27 cellular contexts compared by ENCODE assay signal in the genomic region with DNA sequence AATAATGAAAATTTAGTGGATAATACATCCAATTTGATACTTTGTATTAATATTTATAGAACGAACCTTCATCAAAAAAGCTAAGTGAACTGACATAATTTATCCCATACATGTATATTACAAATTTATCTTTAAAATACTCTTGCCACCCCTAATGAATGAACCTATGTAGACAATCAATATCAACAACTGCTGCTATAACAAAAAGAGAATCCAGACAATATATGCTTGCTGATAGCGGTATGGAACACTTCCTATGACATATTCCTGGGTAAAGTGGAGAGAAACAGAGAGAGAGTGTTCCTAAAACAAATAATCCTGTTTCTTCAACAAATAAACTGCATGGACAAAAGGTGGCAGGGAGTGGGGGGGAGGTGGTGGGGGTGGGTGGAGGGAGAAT.
"Had no signal": no experiment of that assay in that cellular context is flagged by ENCODE, and none has a peak within 500 bp of the region (broad histone marks: within the 10 kb centered on the region; RNA-seq: fewer than 3 reads in every experiment).

No MANE protein-coding gene starts in this region.

- H3K4me3 ChIP-seq: stomach, suprapubic skin, testis, thoracic aorta, thyroid gland, tibial artery, tibial nerve, transverse colon, upper lobe of left lung, upper lobe of right lung, uterus, vagina had no signal

- ATAC-seq: stimulated activated memory B cell treated with anti-CD40 and anti-IgM and Interleukin-4, amounts not matched to agents 10 μg/mL and 1 μg/mL and 100 μg/mL, for 72 hours; stimulated activated naive B cell treated with anti-CD40 and anti-IgM and Interleukin-4, amounts not matched to agents 10 μg/mL and 1 μg/mL and 100 μg/mL, for 72 hours; stimulated activated naive CD8-positive, alpha-beta T cell treated with anti-CD3 and anti-CD28 coated beads, Interleukin-15, amount 100 ng/mL, for 72 hours; stimulated activated naive CD8-positive, alpha-beta T cell treated with anti-CD3 and anti-CD28 coated beads, Interleukin-15, Interleukin-2, amounts not matched to agents 100 U/mL and 50 U/mL, for 24 hours; upper lobe of right lung had no signal

- H3K36me3 ChIP-seq: thyroid gland, uterus had no signal

- H3K4me1 ChIP-seq: stomach, suprapubic skin, testis, transverse colon, uterus, vagina had no signal

- H3K27ac ChIP-seq: stomach, suprapubic skin, testis, thoracic aorta, thyroid gland, tibial artery, tibial nerve, transverse colon, upper lobe of left lung, upper lobe of right lung, uterus, vagina had no signal

- H3K9me3 ChIP-seq: stomach, suprapubic skin, testis, thoracic aorta, thyroid gland, tibial artery, tibial nerve, transverse colon, upper lobe of left lung, upper lobe of right lung, uterus, vagina had no signal

- H3K27ac Mint-ChIP-seq: stimulated activated memory B cell treated with anti-CD40 and anti-IgM and Interleukin-4, amounts not matched to agents 10 μg/mL and 1 μg/mL and 100 μg/mL, for 72 hours; stimulated activated naive B cell treated with anti-CD40 and anti-IgM and Interleukin-4, amounts not matched to agents 10 μg/mL and 1 μg/mL and 100 μg/mL, for 72 hours; stimulated activated naive CD8-positive, alpha-beta T cell treated with anti-CD3 and anti-CD28 coated beads, Interleukin-15, amount 100 ng/mL, for 72 hours; stimulated activated naive CD8-positive, alpha-beta T cell treated with anti-CD3 and anti-CD28 coated beads, Interleukin-15, Interleukin-2, amounts not matched to agents 100 ng/mL and 50 ng/mL, for 24 hours; type B pancreatic cell had no signal

- H3K4me1 Mint-ChIP-seq: stimulated activated memory B cell treated with anti-CD40 and anti-IgM and Interleukin-4, amounts not matched to agents 10 μg/mL and 1 μg/mL and 100 μg/mL, for 72 hours; stimulated activated naive B cell treated with anti-CD40 and anti-IgM and Interleukin-4, amounts not matched to agents 10 μg/mL and 1 μg/mL and 100 μg/mL, for 72 hours; stimulated activated naive CD8-positive, alpha-beta T cell treated with anti-CD3 and anti-CD28 coated beads, Interleukin-15, amount 100 ng/mL, for 72 hours had no signal

- H3K4me3 Mint-ChIP-seq: stimulated activated memory B cell treated with anti-CD40 and anti-IgM and Interleukin-4, amounts not matched to agents 10 μg/mL and 1 μg/mL and 100 μg/mL, for 72 hours; stimulated activated naive B cell treated with anti-CD40 and anti-IgM and Interleukin-4, amounts not matched to agents 10 μg/mL and 1 μg/mL and 100 μg/mL, for 72 hours; stimulated activated naive CD8-positive, alpha-beta T cell treated with anti-CD3 and anti-CD28 coated beads, Interleukin-15, amount 100 ng/mL, for 72 hours; stimulated activated naive CD8-positive, alpha-beta T cell treated with anti-CD3 and anti-CD28 coated beads, Interleukin-15, Interleukin-2, amounts not matched to agents 100 ng/mL and 50 ng/mL, for 24 hours; type B pancreatic cell had no signal

- DNase-seq: stimulated activated CD4-positive, alpha-beta T cell treated with anti-CD3 and anti-CD28 coated beads, Interleukin-2, amount 100 ng/mL, for 48 hours; stimulated activated CD4-positive, alpha-beta T cell treated with anti-CD3 and anti-CD28 coated beads, Interleukin-4, amount 100 ng/mL, for 1 hour; stimulated activated CD4-positive, alpha-beta T cell treated with anti-CD3 and anti-CD28 coated beads, Interleukin-4, amount 100 ng/mL, for 24 hours; stimulated activated CD4-positive, alpha-beta T cell treated with anti-CD3 and anti-CD28 coated beads, Interleukin-4, amount 100 ng/mL, for 4 hours; stimulated activated CD8-positive, alpha-beta memory T cell treated with anti-CD3 and anti-CD28 coated beads, Interleukin-4, amount 100 ng/mL, for 48 hours; stimulated activated naive B cell treated with anti-CD40 and anti-IgM and Interleukin-4, amounts not matched to agents 10 μg/mL and 1 μg/mL and 100 μg/mL, for 72 hours; stimulated activated naive CD4-positive, alpha-beta T cell; stimulated activated naive CD4-positive, alpha-beta T cell treated with Interleukin-2 at 50 U/mL for 16 hours; stimulated activated naive CD8-positive, alpha-beta T cell treated with anti-CD3 and anti-CD28 coated beads, Interleukin-15, amount 100 ng/mL, for 72 hours; stimulated activated naive CD8-positive, alpha-beta T cell treated with anti-CD3 and anti-CD28 coated beads, Interleukin-15, Interleukin-2, amounts not matched to agents 100 U/mL and 50 U/mL, for 24 hours; stomach; substantia nigra; testis; thyroid gland; tibial artery; transverse colon; upper lobe of left lung; upper lobe of right lung; uterus had no signal

- H3K9me3 Mint-ChIP-seq: stimulated activated naive CD8-positive, alpha-beta T cell treated with anti-CD3 and anti-CD28 coated beads, Interleukin-15, amount 100 ng/mL, for 72 hours; stimulated activated naive CD8-positive, alpha-beta T cell treated with anti-CD3 and anti-CD28 coated beads, Interleukin-15, Interleukin-2, amounts not matched to agents 100 ng/mL and 50 ng/mL, for 24 hours; type B pancreatic cell had no signal

- FAIRE-seq: urothelium cell line had no signal

- H3K27me3 ChIP-seq: stomach, suprapubic skin, testis, thyroid gland, tibial artery, tibial nerve, transverse colon, upper lobe of left lung, upper lobe of right lung, uterus, vagina had no signal
